ENCODE assay signal across 8 cellular contexts in the genomic region with DNA sequence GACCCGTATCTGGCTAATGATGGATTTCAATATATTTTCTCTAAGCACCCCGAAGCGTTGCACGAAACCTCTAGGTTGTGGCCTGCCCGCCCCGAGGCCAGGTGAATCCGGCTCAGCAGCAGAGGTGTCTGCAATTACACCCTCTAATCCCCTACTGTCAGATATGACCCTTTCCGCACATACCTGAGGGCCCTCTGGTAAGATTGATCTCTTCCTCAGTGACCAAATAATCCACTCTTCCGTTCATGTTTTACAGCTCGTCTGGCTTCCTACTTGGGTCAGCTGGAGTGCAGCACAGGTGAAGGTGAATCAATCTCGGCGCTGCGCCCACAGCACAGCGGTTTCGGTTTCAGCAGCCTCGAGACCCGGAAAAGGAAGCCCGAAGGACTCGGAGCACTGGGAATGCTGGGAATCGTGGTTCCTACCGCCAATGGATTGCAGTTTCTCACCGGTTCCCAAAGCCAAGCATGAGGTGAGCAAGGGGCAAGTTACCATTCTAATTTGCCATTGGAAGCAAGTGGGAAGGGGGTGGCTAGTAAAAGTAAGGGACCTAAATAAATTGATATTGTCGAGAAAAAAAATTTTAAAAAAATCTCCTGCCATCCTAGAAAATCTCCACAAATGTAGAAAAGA. TPM values are rescaled to one million over a fixed set of nuclear protein-coding genes. Genes with fewer than 3 reads are reported as not detected.
DNase-seq lines count a peak whose midpoint lies in the region; ATAC-seq, FAIRE-seq and TF ChIP-seq lines count a peak whose summit lies in the region.

A gene with protein sequence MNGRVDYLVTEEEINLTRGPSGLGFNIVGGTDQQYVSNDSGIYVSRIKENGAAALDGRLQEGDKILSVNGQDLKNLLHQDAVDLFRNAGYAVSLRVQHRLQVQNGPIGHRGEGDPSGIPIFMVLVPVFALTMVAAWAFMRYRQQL (minus strand): TSS at position 374 of the 633 bp plus-strand sequence. CDS start 127 bp downstream, at position 247.

- peaks cover 9% of the 10 kb centered on the region for H3K36me3 ChIP-seq in neuron (ENCODE audit: insufficient read depth, low read length)
- peaks cover 0 to 2% of the 10 kb centered on the region in 2 donors for H3K36me3 ChIP-seq in stomach smooth muscle (ENCODE audit: control insufficient read depth in 2 of 2, insufficient read depth in 2 of 2, low read length in 2 of 2)

- peak within 1 kb of the TSS; percentile 86 for H3K4me3 Mint-ChIP-seq in activated naive CD4-positive, alpha-beta T cell treated with anti-CD3 and anti-CD28 coated beads for 36 hours

- H3K9me3 ChIP-seq in neuron (ENCODE audit: low read length) (no peaks in the 10 kb centered on the region), stomach smooth muscle (ENCODE audit: control insufficient read depth in 2 of 2, low read length in 2 of 2) (no peaks in the 10 kb centered on the region)

- intact Hi-C loops in activated naive CD4-positive, alpha-beta T cell treated with anti-CD3 and anti-CD28 coated beads for 36 hours (cut with micrococcal nuclease), result loop anchor here (5.0 to 10.0 kb wide), 2 partner anchors 60 to 398 kb away; a partner anchor contains a TSS

- H3K4me1 ChIP-seq in neuron (ENCODE audit: insufficient read depth, low read length), result peaks cover 24% of the 10 kb centered on the region
- H3K4me1 ChIP-seq in stomach smooth muscle (ENCODE audit: control insufficient read depth, insufficient read depth, low read length), result peaks cover 3% of the 10 kb centered on the region

- CTCF ChIA-PET in RWPE1 (lab: Yijun Ruan, JAX), result interaction anchor here (0.7 kb wide), 1 partner anchor 442 kb away, joined by 3 read pairs; no protein-coding TSS in a partner anchor
- CTCF ChIA-PET in activated naive CD4-positive, alpha-beta T cell treated with anti-CD3 and anti-CD28 coated beads for 36 hours (lab: Charles Lee), result no interaction called here

- no peaks in the 10 kb centered on the region for H3K9me3 Mint-ChIP-seq in activated naive CD4-positive, alpha-beta T cell treated with anti-CD3 and anti-CD28 coated beads for 36 hours

- no peak for TF ChIP-seq POLR2A in GM12891 (IDR thresholded peaks at IDR 0.05; ENCODE audit: low read depth, low read length)

- H3K4me1 Mint-ChIP-seq in activated naive CD4-positive, alpha-beta T cell treated with anti-CD3 and anti-CD28 coated beads for 36 hours (ENCODE audit: low read depth), result peaks cover 29% of the 10 kb centered on the region

- no peaks in the 10 kb centered on the region for H3K36me3 Mint-ChIP-seq in activated naive CD4-positive, alpha-beta T cell treated with anti-CD3 and anti-CD28 coated beads for 36 hours (ENCODE audit: low read depth)

- H3K27ac Mint-ChIP-seq in activated naive CD4-positive, alpha-beta T cell treated with anti-CD3 and anti-CD28 coated beads for 36 hours, result peak within 1 kb of the TSS; percentile 64

- no peak for ATAC-seq in GM21447 (IDR thresholded peaks at IDR 0.05; ENCODE audit: unreplicated experiment)

- no peak for TF ChIP-seq CTCF in RWPE1 (conservative IDR thresholded peaks at IDR 0.05; ENCODE audit: low read depth)

- FAIRE-seq in GM12891 (lab: Jason Lieb, UNC), result peak; percentile 95

- DNase-seq in GM12891 (ENCODE audit: insufficient read length, low spot score), result peak; percentile 22
- DNase-seq in HuH-7.5 (ENCODE audit: low spot score), result peak; percentile 68
- DNase-seq in RWPE1 (ENCODE audit: low spot score), result peak; percentile 92
- DNase-seq in activated naive CD4-positive, alpha-beta T cell treated with anti-CD3 and anti-CD28 coated beads for 36 hours, result peak; percentile 80
- peak; percentile 62 for DNase-seq in germinal center (ENCODE audit: low spot score)

- H3K27me3 ChIP-seq in neuron (ENCODE audit: insufficient read depth, low read length) (no peaks in the 10 kb centered on the region), stomach smooth muscle (ENCODE audit: control insufficient read depth in 1 of 2, insufficient read depth in 2 of 2, low read length in 2 of 2) (no peaks in the 10 kb centered on the region)

- peak within 1 kb of the TSS; percentile 38 for H2AFZ ChIP-seq in neuron (ENCODE audit: low read depth, low read length)

- H3K27me3 Mint-ChIP-seq in activated naive CD4-positive, alpha-beta T cell treated with anti-CD3 and anti-CD28 coated beads for 36 hours (ENCODE audit: low read depth), result no peaks in the 10 kb centered on the region

- peak within 1 kb of the TSS; percentile 71 for H3K4me3 ChIP-seq in neuron (ENCODE audit: low read length)
- peak within 1 kb of the TSS; percentile 97 for H3K4me3 ChIP-seq in stomach smooth muscle (ENCODE audit: low read length in 2 of 2)

- H3K27ac ChIP-seq in RWPE1 (peak within 1 kb of the TSS; percentile 69), stomach smooth muscle (ENCODE audit: low read length) (peak within 1 kb of the TSS; percentile 38)

- H3K9ac ChIP-seq in stomach smooth muscle (ENCODE audit: low read length in 2 of 2), result peak within 1 kb of the TSS; percentile 89 to 92

- POLR2A ChIA-PET in RWPE1 (lab: Yijun Ruan, JAX; ENCODE audit: low non-redundant PET), result no interaction called here

TF ChIP-seq in GM12891, 5 proteins besides CTCF, POLR2A, EP300 and RAD21:
- TF ChIP-seq POU2F2 (IDR thresholded peaks at IDR 0.05; ENCODE audit: low read depth, low read length) (no peak), SPI1 (IDR thresholded peaks at IDR 0.05; ENCODE audit: low read depth, low read length) (no peak), POLR2AphosphoS5 (IDR thresholded peaks at IDR 0.05; ENCODE audit: low read depth, low read length) (no peak), TAF1 (IDR thresholded peaks at IDR 0.05; ENCODE audit: low read depth, low read length) (no peak), PAX5 (IDR thresholded peaks at IDR 0.05; ENCODE audit: insufficient read depth, low read length, severe bottlenecking) (no peak)

RNA-seq across cellular contexts. Expression of the gene that starts here (rescaled TPM):
- polyA plus RNA-seq in GM12891 (2012; ENCODE audit: low read depth, missing spikeins), result 4.7 TPM
- total RNA-seq in activated naive CD4-positive, alpha-beta T cell treated with anti-CD3 and anti-CD28 coated beads for 36 hours, result 1 to 10 TPM; 7.3 to 8.0 TPM

Comparison
In these comparisons a context has a peak if more than half of its experiments do, and no peak if none do; other contexts are left out.
1. DNase-seq: peak in every context shown above with its lines; median percentile 92 in RWPE1; 80 in activated naive CD4-positive, alpha-beta T cell treated with anti-CD3 and anti-CD28 coated beads for 36 hours; 68 in HuH-7.5; 62 in germinal center; 22 in GM12891.